Comparison of ENCODE assay signal across 14 cellular contexts in the genomic region with DNA sequence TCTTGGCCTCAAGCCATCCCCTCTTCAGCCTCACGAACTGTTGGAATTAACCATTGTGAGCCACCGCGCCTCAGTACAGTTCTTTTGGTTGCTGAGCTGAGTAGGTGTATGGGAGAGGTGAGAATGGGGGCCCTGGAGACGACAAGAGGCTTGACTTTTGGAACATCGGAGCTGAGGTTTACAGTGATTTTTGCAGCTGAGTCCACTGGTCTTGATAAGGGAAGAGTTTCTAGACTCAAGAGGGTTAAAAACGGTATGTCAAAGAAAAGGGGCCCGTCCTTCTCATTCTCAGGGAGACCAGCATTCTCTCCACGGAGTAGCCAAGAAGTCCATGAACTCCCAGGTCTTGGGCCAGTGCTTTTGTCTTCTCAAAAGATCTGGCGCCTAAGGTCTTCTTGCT. TPM values are rescaled to one million over a fixed set of nuclear protein-coding genes. Genes with fewer than 3 reads are reported as not detected.
DNase-seq lines count a peak whose midpoint lies in the region; ATAC-seq and TF ChIP-seq lines count a peak whose summit lies in the region.
"Had no signal": no experiment of that assay in that cellular context is flagged by ENCODE, and none has a peak within 500 bp of the region (broad histone marks: within the 10 kb centered on the region; RNA-seq: fewer than 3 reads in every experiment).

No MANE protein-coding gene starts in this region.

- H3K27ac Mint-ChIP-seq in activated naive CD4-positive, alpha-beta T cell treated with anti-CD3 and anti-CD28 coated beads, Interleukin-2, amount 50 U/mL, for 24 hours = peak overlapping the region; percentile 77
- no peak overlapping the region for H3K27ac Mint-ChIP-seq in activated naive CD4-positive, alpha-beta T cell treated with anti-CD3 and anti-CD28 coated beads, Interleukin-2, amount 10 ng/mL, durations not matched to agents 7 days and 5 days
- H3K27ac Mint-ChIP-seq in activated CD8-positive, alpha-beta T cell treated with anti-CD3 and anti-CD28 coated beads, Interleukin-2, amount 10 ng/mL, durations not matched to agents 7 days and 5 days = no peak overlapping the region

- no peaks in the 10 kb centered on the region for H3K9me3 Mint-ChIP-seq in activated naive CD4-positive, alpha-beta T cell treated with anti-CD3 and anti-CD28 coated beads, Interleukin-2, amount 50 U/mL, for 24 hours
- H3K9me3 Mint-ChIP-seq in activated naive CD4-positive, alpha-beta T cell treated with anti-CD3 and anti-CD28 coated beads, Interleukin-2, amount 10 ng/mL, durations not matched to agents 7 days and 5 days = no peaks in the 10 kb centered on the region
- H3K9me3 Mint-ChIP-seq in activated CD8-positive, alpha-beta T cell treated with anti-CD3 and anti-CD28 coated beads, Interleukin-2, amount 10 ng/mL, durations not matched to agents 7 days and 5 days (ENCODE audit: insufficient read depth) = no peaks in the 10 kb centered on the region

- H3K4me2 ChIP-seq in Karpas-422 (ENCODE audit: low read depth, low read length, poor library complexity, severe bottlenecking) = no peak overlapping the region
- H3K4me2 ChIP-seq in smooth muscle cell = peak overlapping the region; percentile 88

- WGBS in smooth muscle cell (ENCODE audit: low lambda C conversion rate) = 66% methylated on average over 9 of the region's 9 CpGs

- no peak overlapping the region for H3K9ac ChIP-seq in Karpas-422 (ENCODE audit: low read length)
- H3K9ac ChIP-seq in smooth muscle cell (ENCODE audit: low read depth) = no peak overlapping the region

- ATAC-seq in activated CD8-positive, alpha-beta T cell treated with anti-CD3 and anti-CD28 coated beads, Interleukin-2, amount 10 ng/mL, durations not matched to agents 7 days and 5 days = no peak
- ATAC-seq in left cardiac atrium = no peak

- no peaks in the 10 kb centered on the region for H3K9me2 ChIP-seq in Karpas-422 (replicated peaks; ENCODE audit: insufficient read depth, low read length)

- POLR2A ChIA-PET in activated CD8-positive, alpha-beta T cell treated with anti-CD3 and anti-CD28 coated beads, Interleukin-2, amount 10 ng/mL, durations not matched to agents 7 days and 5 days (lab: Charles Lee) = interaction anchor here (1.4 to 1.6 kb wide), 2 partner anchors 8 to 39 kb away, joined by 3 to 5 read pairs; no protein-coding TSS in a partner anchor

- peaks cover 13% of the 10 kb centered on the region for H3F3A ChIP-seq in smooth muscle cell (ENCODE audit: low read depth)

- no peak overlapping the region for H3K4me3 Mint-ChIP-seq in activated naive CD4-positive, alpha-beta T cell treated with anti-CD3 and anti-CD28 coated beads, Interleukin-2, amount 50 U/mL, for 24 hours
- no peak overlapping the region for H3K4me3 Mint-ChIP-seq in activated naive CD4-positive, alpha-beta T cell treated with anti-CD3 and anti-CD28 coated beads, Interleukin-2, amount 10 ng/mL, durations not matched to agents 7 days and 5 days
- H3K4me3 Mint-ChIP-seq in activated CD8-positive, alpha-beta T cell treated with anti-CD3 and anti-CD28 coated beads, Interleukin-2, amount 10 ng/mL, durations not matched to agents 7 days and 5 days = peak overlapping the region; percentile 69

- CTCF ChIA-PET in activated naive CD4-positive, alpha-beta T cell treated with anti-CD3 and anti-CD28 coated beads, Interleukin-2, amount 10 ng/mL, durations not matched to agents 7 days and 5 days (lab: Charles Lee) = interaction anchor here (1.2 kb wide), 1 partner anchor 23 kb away, joined by 3 read pairs; a partner anchor contains a TSS
- CTCF ChIA-PET in activated CD8-positive, alpha-beta T cell treated with anti-CD3 and anti-CD28 coated beads, Interleukin-2, amount 10 ng/mL, durations not matched to agents 7 days and 5 days (lab: Charles Lee) = interaction anchor here (1.4 to 8.6 kb wide), 3 partner anchors 50 to 211 kb away, joined by 5 to 65 read pairs (median 41); no protein-coding TSS in a partner anchor

- peaks cover 18% of the 10 kb centered on the region for H3K4me1 Mint-ChIP-seq in activated naive CD4-positive, alpha-beta T cell treated with anti-CD3 and anti-CD28 coated beads, Interleukin-2, amount 50 U/mL, for 24 hours
- H3K4me1 Mint-ChIP-seq in activated naive CD4-positive, alpha-beta T cell treated with anti-CD3 and anti-CD28 coated beads, Interleukin-2, amount 10 ng/mL, durations not matched to agents 7 days and 5 days = peaks cover 16% of the 10 kb centered on the region
- H3K4me1 Mint-ChIP-seq in activated CD8-positive, alpha-beta T cell treated with anti-CD3 and anti-CD28 coated beads, Interleukin-2, amount 10 ng/mL, durations not matched to agents 7 days and 5 days (ENCODE audit: low read depth) = peaks cover 17% of the 10 kb centered on the region

- H3K9me3 ChIP-seq in Karpas-422 (ENCODE audit: low read length) = no peaks in the 10 kb centered on the region
- H3K9me3 ChIP-seq in smooth muscle cell (replicated peaks; ENCODE audit: low read depth) = no peaks in the 10 kb centered on the region
- H3K9me3 ChIP-seq: right atrium auricular region had no signal

- H3K27ac ChIP-seq in Karpas-422 (ENCODE audit: low read length) (no peak overlapping the region), smooth muscle cell (ENCODE audit: low read depth) (no peak overlapping the region)
- H3K27ac ChIP-seq: right atrium auricular region had no signal

- peaks cover 5% of the 10 kb centered on the region for H3K36me3 Mint-ChIP-seq in activated naive CD4-positive, alpha-beta T cell treated with anti-CD3 and anti-CD28 coated beads, Interleukin-2, amount 50 U/mL, for 24 hours
- H3K36me3 Mint-ChIP-seq in activated naive CD4-positive, alpha-beta T cell treated with anti-CD3 and anti-CD28 coated beads, Interleukin-2, amount 10 ng/mL, durations not matched to agents 7 days and 5 days = peaks cover 26% of the 10 kb centered on the region
- H3K36me3 Mint-ChIP-seq in activated CD8-positive, alpha-beta T cell treated with anti-CD3 and anti-CD28 coated beads, Interleukin-2, amount 10 ng/mL, durations not matched to agents 7 days and 5 days (ENCODE audit: low read depth) = peaks cover 27% of the 10 kb centered on the region

- H3K27me3 Mint-ChIP-seq in activated naive CD4-positive, alpha-beta T cell treated with anti-CD3 and anti-CD28 coated beads, Interleukin-2, amount 50 U/mL, for 24 hours = peaks cover 3% of the 10 kb centered on the region
- peaks cover 34% of the 10 kb centered on the region for H3K27me3 Mint-ChIP-seq in activated naive CD4-positive, alpha-beta T cell treated with anti-CD3 and anti-CD28 coated beads, Interleukin-2, amount 10 ng/mL, durations not matched to agents 7 days and 5 days
- H3K27me3 Mint-ChIP-seq in activated CD8-positive, alpha-beta T cell treated with anti-CD3 and anti-CD28 coated beads, Interleukin-2, amount 10 ng/mL, durations not matched to agents 7 days and 5 days (ENCODE audit: low read depth) = peaks cover 9% of the 10 kb centered on the region

- H3K4me3 ChIP-seq in Karpas-422 (ENCODE audit: low read length) (no peak overlapping the region), smooth muscle cell (no peak overlapping the region)

- TF ChIP-seq CTCF in smooth muscle cell (IDR thresholded peaks at IDR 0.05; ENCODE audit: borderline replicate concordance, insufficient read depth, poor library complexity, severe bottlenecking) = no peak

- H3K4me1 ChIP-seq in Karpas-422 (ENCODE audit: low read length) (no peaks in the 10 kb centered on the region; the same call in 1 of the 2 replicates), smooth muscle cell (ENCODE audit: low read depth) (peaks cover 5% of the 10 kb centered on the region)

- H3K79me2 ChIP-seq in Karpas-422 (ENCODE audit: low read length) (no peaks in the 10 kb centered on the region), smooth muscle cell (ENCODE audit: low read depth) (no peaks in the 10 kb centered on the region)

- no peak for DNase-seq in activated naive CD4-positive, alpha-beta T cell treated with anti-CD3 and anti-CD28 coated beads, Interleukin-2, amount 10 ng/mL, durations not matched to agents 7 days and 5 days
- DNase-seq in Karpas-422 (peak; percentile 49), smooth muscle cell (lab: John Stamatoyannopoulos, UW; ENCODE audit: unreplicated experiment) (no peak), GM03348 (ENCODE audit: low spot score) (no peak), left cardiac atrium (no peak)
- DNase-seq in activated CD8-positive, alpha-beta T cell treated with anti-CD3 and anti-CD28 coated beads, Interleukin-2, amount 10 ng/mL, durations not matched to agents 7 days and 5 days = no peak
- no peak for DNase-seq in NK-92 treated with Interleukin-12 subunit alpha and Interleukin-12 subunit beta, amount 100 ng/mL, for 24 hours (lab: John Stamatoyannopoulos, UW)
- DNase-seq: activated CD4-positive, alpha-beta T cell treated with anti-CD3 and anti-CD28 coated beads, Interleukin-2, amount 50 U/mL, for 1 hour; activated naive CD4-positive, alpha-beta T cell treated with anti-CD3 and anti-CD28 coated beads, Interleukin-2, amount 50 U/mL, for 16 hours; islet precursor cell; NCI-H774; substantia nigra had no signal

- H4K20me1 ChIP-seq in Karpas-422 (ENCODE audit: insufficient read depth, low read depth, low read length) (peaks cover 43% of the 10 kb centered on the region), smooth muscle cell (ENCODE audit: low read depth) (peaks cover 66% of the 10 kb centered on the region)

- H2AFZ ChIP-seq in Karpas-422 (ENCODE audit: low read length) (no peak overlapping the region), smooth muscle cell (ENCODE audit: low read depth) (no peak overlapping the region)

- intact Hi-C loops in left cardiac atrium (cut with DNase I) = loop anchor here (5.0 kb wide), 2 partner anchors 37 to 112 kb away; no protein-coding TSS in a partner anchor

- H3K27me3 ChIP-seq in Karpas-422 (ENCODE audit: low read length) (no peaks in the 10 kb centered on the region), smooth muscle cell (ENCODE audit: low read depth) (no peaks in the 10 kb centered on the region)
- H3K27me3 ChIP-seq: right atrium auricular region had no signal

- H3K36me3 ChIP-seq in Karpas-422 (ENCODE audit: insufficient read depth, low read length) (peaks cover 15% of the 10 kb centered on the region; the same call in 1 of the 2 replicates), smooth muscle cell (ENCODE audit: low read depth) (no peaks in the 10 kb centered on the region)

RNA-seq across cellular contexts. Expression of a gene that starts 6.5 kb away (rescaled TPM):
- 28.2 and 44.4 TPM in 2 replicates for total RNA-seq in Karpas-422 (2014; rRNA removed; shearing (Covaris generic); ENCODE audit: low replicate concordance)
- total RNA-seq in activated CD8-positive, alpha-beta T cell treated with anti-CD3 and anti-CD28 coated beads, Interleukin-2, amount 10 ng/mL, durations not matched to agents 7 days and 5 days = 10 to 100 TPM; 36.5 to 36.6 TPM
- total RNA-seq in smooth muscle cell (13.3 and 16.0 TPM in 2 replicates), left cardiac atrium (10 to 100 TPM; 24.7 to 28.2 TPM)
- polyA plus RNA-seq in smooth muscle cell = 42.3 and 49.4 TPM in 2 replicates

RNA-seq across cellular contexts. Expression of a gene that starts 23.2 kb away (rescaled TPM):
- total RNA-seq in Karpas-422 (2014; rRNA removed; shearing (Covaris generic); ENCODE audit: low replicate concordance) = 91.1 and 93.7 TPM in 2 replicates
- 100 to 1,000 TPM; 239 to 240 TPM for total RNA-seq in activated CD8-positive, alpha-beta T cell treated with anti-CD3 and anti-CD28 coated beads, Interleukin-2, amount 10 ng/mL, durations not matched to agents 7 days and 5 days
- total RNA-seq in smooth muscle cell = 46.4 and 65.1 TPM in 2 replicates
- polyA plus RNA-seq in smooth muscle cell = 93.2 and 111 TPM in 2 replicates
- 100 to 1,000 TPM; 125 to 186 TPM for total RNA-seq in left cardiac atrium

RNA-seq across cellular contexts. Expression of a gene that starts 40.6 kb away (rescaled TPM):
- total RNA-seq in Karpas-422 (2014; rRNA removed; shearing (Covaris generic); ENCODE audit: low replicate concordance) = 113 and 194 TPM in 2 replicates
- 100 to 1,000 TPM; 407 to 408 TPM for total RNA-seq in activated CD8-positive, alpha-beta T cell treated with anti-CD3 and anti-CD28 coated beads, Interleukin-2, amount 10 ng/mL, durations not matched to agents 7 days and 5 days
- 78.0 and 125 TPM in 2 replicates for total RNA-seq in smooth muscle cell
- polyA plus RNA-seq in smooth muscle cell = 108 and 118 TPM in 2 replicates
- total RNA-seq in left cardiac atrium = 100 to 1,000 TPM; 108 to 144 TPM
